8 cellular contexts compared by ENCODE assay signal in the genomic region with DNA sequence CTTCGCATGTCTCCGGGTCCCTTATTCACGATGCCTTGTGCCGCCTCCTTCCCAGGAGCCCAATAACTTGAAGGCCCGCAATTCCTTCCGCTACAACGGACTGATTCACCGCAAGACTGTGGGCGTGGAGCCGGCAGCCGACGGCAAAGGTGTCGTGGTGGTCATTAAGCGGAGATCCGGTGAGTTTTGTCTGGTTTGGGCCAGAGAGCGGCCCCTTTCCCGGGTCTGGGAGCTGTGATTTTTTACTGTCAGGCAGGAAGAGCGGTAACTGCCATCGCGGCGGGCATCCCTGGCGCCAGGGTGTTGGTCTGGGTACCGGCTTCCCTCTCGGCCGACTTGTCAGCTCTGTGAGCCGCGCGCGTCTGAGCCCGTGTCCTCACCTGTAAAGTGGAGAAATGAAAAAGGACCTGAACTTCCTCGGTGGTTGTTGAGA.
DNase-seq lines count a peak whose midpoint lies in the region; TF ChIP-seq lines count a peak whose summit lies in the region.

No MANE protein-coding gene starts in this region.

- TF ChIP-seq CTCF in VCaP (conservative IDR thresholded peaks at IDR 0.05), result no peak
- no peak for TF ChIP-seq CTCF in foreskin fibroblast (IDR thresholded peaks at IDR 0.05; ENCODE audit: low read depth, low read length)
- TF ChIP-seq CTCF in GM13976 (IDR thresholded peaks at IDR 0.05; ENCODE audit: borderline replicate concordance, control extremely low read depth, extremely low read depth, insufficient read depth, missing control alignments), result no peak

- H3K4me3 ChIP-seq in HAP-1, result peak overlapping the region; percentile 88
- peak overlapping the region; percentile 69 to 90 for H3K4me3 ChIP-seq in foreskin fibroblast (ENCODE audit: low read depth in 1 of 2, low read length in 2 of 2)
- H3K4me3 ChIP-seq in skeletal muscle cell (ENCODE audit: low read depth, low read length), result peak overlapping the region; percentile 96

- peaks cover 34% of the 10 kb centered on the region for H3K4me1 ChIP-seq in HAP-1

- H3K9me3 ChIP-seq in HAP-1, result no peaks in the 10 kb centered on the region; the same call in 1 of the 2 replicates

- peaks cover 56% of the 10 kb centered on the region for H3K36me3 ChIP-seq in HAP-1 (replicated peaks)

- in situ Hi-C loops in HAP-1 (cut with MboI; ENCODE audit: low sequenced_read_pairs), result loop anchor here (10.0 kb wide), 1 partner anchor 82 kb away; no protein-coding TSS in a partner anchor
- in situ Hi-C loops in GM13976 (cut with MboI; ENCODE audit: low sequenced_read_pairs, unreplicated experiment), result no loop called here

- no peak for DNase-seq in HAP-1 (ENCODE audit: low spot score in 2 of 2)
- DNase-seq in foreskin fibroblast, result peak in 1 of 2 donors; percentile 40
- no peak for DNase-seq in skeletal muscle cell (ENCODE audit: low read depth)
- no peak for DNase-seq in central memory CD4-positive, alpha-beta T cell
- no peak for DNase-seq in DMS 273 (lab: John Stamatoyannopoulos, UW; ENCODE audit: unreplicated experiment)
- DNase-seq in NCI-H446 treated with DMSO at 0.1 percent for 48 hours (lab: John Stamatoyannopoulos, UW), result no peak
- no peak for DNase-seq in GM13976 (ENCODE audit: low spot score)

- H3K27ac ChIP-seq in VCaP, result peak overlapping the region; percentile 96

- H3K27me3 ChIP-seq in HAP-1 (ENCODE audit: low read depth), result no peaks in the 10 kb centered on the region
